In genomic region chr1:26367441-26367840, GRCh38 we compare ENCODE assay signal across 33 cellular contexts. TPM values are rescaled to one million over a fixed set of nuclear protein-coding genes. Genes with fewer than 3 reads are reported as not detected.
"Had no signal": no experiment of that assay in that cellular context is flagged by ENCODE, and none has a peak within 500 bp of the region (broad histone marks: within the 10 kb centered on the region; RNA-seq: fewer than 3 reads in every experiment).

No MANE protein-coding gene starts in this region.

- DNase-seq: activated CD4-positive, alpha-beta memory T cell treated with anti-CD3 and anti-CD28 coated beads for 36 hours; activated CD4-positive, alpha-beta T cell treated with anti-CD3 and anti-CD28 coated beads for 36 hours; activated CD4-positive, alpha-beta T cell treated with anti-CD3 and anti-CD28 coated beads, Interleukin-2, amount 10 ng/mL, durations not matched to agents 24 days and 14 days; activated CD4-positive, CD25-positive, alpha-beta regulatory T cell; activated CD4-positive, CD25-positive, alpha-beta regulatory T cell treated with anti-CD3 and anti-CD28 coated beads, Interleukin-2, amount 50 U/mL, for 72 hours; activated CD8-positive, alpha-beta memory T cell treated with anti-CD3 and anti-CD28 coated beads for 24 hours; activated gamma-delta T cell; activated naive CD4-positive, alpha-beta T cell; activated naive CD4-positive, alpha-beta T cell treated with anti-CD3 and anti-CD28 coated beads, Interleukin-2, amount 10 ng/mL, durations not matched to agents 7 days and 5 days; activated naive CD8-positive, alpha-beta T cell treated with anti-CD3 and anti-CD28 coated beads, Interleukin-2, amount 10 ng/mL, durations not matched to agents 7 days and 5 days; activated T-cell treated with anti-CD3 and anti-CD28 coated beads, Interleukin-2, amount 50 U/mL, for 72 hours; central memory CD4-positive, alpha-beta T cell; cerebellar nuclear complex; colonic mucosa; effector CD8-positive, alpha-beta T cell; esophagus squamous epithelium; foreskin melanocyte; heart right ventricle; T-helper 2 cell had no signal

- H3K4me1 ChIP-seq: ascending aorta, breast epithelium, colonic mucosa, gastroesophageal sphincter had no signal

- H3K4me3 ChIP-seq: ascending aorta, breast epithelium, cardiac muscle cell, colonic mucosa, esophagus squamous epithelium, gastroesophageal sphincter, heart right ventricle had no signal

- H3K27me3 Mint-ChIP-seq: activated CD4-positive, alpha-beta memory T cell treated with anti-CD3 and anti-CD28 coated beads for 36 hours; activated CD4-positive, alpha-beta T cell treated with anti-CD3 and anti-CD28 coated beads for 36 hours had no signal

- H3K27me3 ChIP-seq: ascending aorta, colonic mucosa had no signal

- H3K9me3 Mint-ChIP-seq: activated CD4-positive, alpha-beta T cell treated with anti-CD3 and anti-CD28 coated beads, Interleukin-2, amount 10 ng/mL, durations not matched to agents 24 days and 14 days had no signal

- ATAC-seq: activated CD4-positive, alpha-beta T cell treated with anti-CD3 and anti-CD28 coated beads for 36 hours; activated naive CD4-positive, alpha-beta T cell treated with anti-CD3 and anti-CD28 coated beads, Interleukin-2, amount 50 U/mL, for 72 hours; activated T-cell treated with anti-CD3 and anti-CD28 coated beads, Interleukin-2, amount 50 U/mL, for 72 hours; gastroesophageal sphincter had no signal

- H3K4me3 Mint-ChIP-seq: activated CD4-positive, alpha-beta memory T cell treated with anti-CD3 and anti-CD28 coated beads for 36 hours; activated CD4-positive, alpha-beta T cell treated with anti-CD3 and anti-CD28 coated beads for 36 hours; activated CD4-positive, alpha-beta T cell treated with anti-CD3 and anti-CD28 coated beads, Interleukin-2, amount 10 ng/mL, durations not matched to agents 24 days and 14 days; activated naive CD4-positive, alpha-beta T cell treated with anti-CD3 and anti-CD28 coated beads, Interleukin-2, amount 10 ng/mL, durations not matched to agents 7 days and 5 days; activated naive CD8-positive, alpha-beta T cell treated with anti-CD3 and anti-CD28 coated beads, Interleukin-2, amount 10 ng/mL, durations not matched to agents 7 days and 5 days; activated T-cell treated with anti-CD3 and anti-CD28 coated beads, Interleukin-2, amount 50 U/mL, for 72 hours; brain had no signal

- H3K9me3 ChIP-seq: ascending aorta, breast epithelium, colonic mucosa, esophagus squamous epithelium, gastroesophageal sphincter, heart right ventricle had no signal

- H3K27ac ChIP-seq: ascending aorta, breast epithelium, cardiac muscle cell, colonic mucosa, epithelial cell of prostate, esophagus squamous epithelium, gastroesophageal sphincter, heart right ventricle had no signal

- H3K36me3 ChIP-seq: ascending aorta, breast epithelium, cardiac muscle cell, colonic mucosa, esophagus squamous epithelium, gastroesophageal sphincter, heart right ventricle had no signal

- H3K36me3 Mint-ChIP-seq: activated CD4-positive, alpha-beta memory T cell treated with anti-CD3 and anti-CD28 coated beads for 36 hours; activated naive CD4-positive, alpha-beta T cell treated with anti-CD3 and anti-CD28 coated beads, Interleukin-2, amount 50 U/mL, for 72 hours; brain had no signal

RNA-seq across cellular contexts. Expression of gene ZNF683, which starts 5.1 kb away (rescaled TPM):
- total RNA-seq: activated CD4-positive, alpha-beta memory T cell treated with anti-CD3 and anti-CD28 coated beads for 36 hours; activated CD4-positive, alpha-beta T cell treated with anti-CD3 and anti-CD28 coated beads for 36 hours; activated CD4-positive, alpha-beta T cell treated with anti-CD3 and anti-CD28 coated beads, Interleukin-2, amount 10 ng/mL, durations not matched to agents 24 days and 14 days; activated naive CD4-positive, alpha-beta T cell treated with anti-CD3 and anti-CD28 coated beads, Interleukin-2, amount 50 U/mL, for 72 hours; ascending aorta; cardiac muscle cell; dermis microvascular lymphatic vessel endothelial cell; endothelial cell of umbilical vein; fibroblast of lung; fibroblast of villous mesenchyme; glomerular endothelial cell; T-helper 1 cell treated with Interleukin-12 subunit alpha and Interleukin-12 subunit beta and Interleukin-4 antibody, amounts not matched to agents 30 ng/mL and 1 ng/mL, for 36 hours had no signal
- polyA plus RNA-seq: cardiac muscle cell, endothelial cell of umbilical vein, fibroblast of lung had no signal

RNA-seq across cellular contexts. Expression of gene CRYBG2, which starts 13.5 kb away (rescaled TPM):
- total RNA-seq: ascending aorta, endothelial cell of umbilical vein, fibroblast of lung, fibroblast of villous mesenchyme, glomerular endothelial cell had no signal
- polyA plus RNA-seq: endothelial cell of umbilical vein, fibroblast of lung had no signal

RNA-seq across cellular contexts. Expression of gene LIN28A, which starts 43.2 kb away (rescaled TPM):
- total RNA-seq: activated CD4-positive, alpha-beta memory T cell treated with anti-CD3 and anti-CD28 coated beads for 36 hours; activated CD4-positive, alpha-beta T cell treated with anti-CD3 and anti-CD28 coated beads for 36 hours; activated CD4-positive, alpha-beta T cell treated with anti-CD3 and anti-CD28 coated beads, Interleukin-2, amount 10 ng/mL, durations not matched to agents 24 days and 14 days; activated naive CD4-positive, alpha-beta T cell treated with anti-CD3 and anti-CD28 coated beads, Interleukin-2, amount 50 U/mL, for 72 hours; activated naive CD8-positive, alpha-beta T cell treated with anti-CD3 and anti-CD28 coated beads, Interleukin-2, amount 10 ng/mL, durations not matched to agents 7 days and 5 days; activated T-cell treated with anti-CD3 and anti-CD28 coated beads, Interleukin-2, amount 50 U/mL, for 72 hours; ascending aorta; breast epithelium; dermis microvascular lymphatic vessel endothelial cell; endothelial cell of umbilical vein; esophagus squamous epithelium; fibroblast of lung; fibroblast of villous mesenchyme; gastroesophageal sphincter; T-helper 1 cell treated with Interleukin-12 subunit alpha and Interleukin-12 subunit beta and Interleukin-4 antibody, amounts not matched to agents 30 ng/mL and 1 ng/mL, for 36 hours had no signal
- polyA plus RNA-seq: esophagus, heart right ventricle had no signal

RNA-seq across cellular contexts. Expression of gene CD52, which starts 49.7 kb away (rescaled TPM):
- total RNA-seq: ascending aorta, cardiac muscle cell, dermis microvascular lymphatic vessel endothelial cell, endothelial cell of umbilical vein, fibroblast of lung, fibroblast of villous mesenchyme, glomerular endothelial cell had no signal
- polyA plus RNA-seq: endothelial cell of umbilical vein had no signal
